Comparison of ENCODE assay signal across 16 cellular contexts in genomic region chr2:111972955-111973565, GRCh38.
DNase-seq lines count a peak whose midpoint lies in the region; ATAC-seq and TF ChIP-seq lines count a peak whose summit lies in the region.
"Had no signal": no experiment of that assay in that cellular context is flagged by ENCODE, and none has a peak within 500 bp of the region (broad histone marks: within the 10 kb centered on the region; RNA-seq: fewer than 3 reads in every experiment).

No MANE protein-coding gene starts in this region.

- no peak for ATAC-seq in WTC11
- no peak for ATAC-seq in HG02610 (IDR thresholded peaks at IDR 0.05; ENCODE audit: unreplicated experiment)
- ATAC-seq: activated CD8-positive, alpha-beta T cell treated with anti-CD3 and anti-CD28 coated beads, Interleukin-2, amount 10 ng/mL, durations not matched to agents 7 days and 5 days had no signal

- H3K4ac ChIP-seq in trophoblast cell (ENCODE audit: low read depth, low read length): no peak overlapping the region

- DNase-seq in ELR (ENCODE audit: low read depth) (peak; percentile 8), cardiac muscle cell (ENCODE audit: low read depth in 1 of 2, low spot score in 1 of 2) (peak in 1 of 2 donors; percentile 13), trophoblast cell (no peak), WTC11 (ENCODE audit: low spot score) (no peak), activated gamma-delta T cell (lab: John Stamatoyannopoulos, UW) (no peak), NCI-H774 (lab: John Stamatoyannopoulos, UW) (no peak)
- DNase-seq: activated CD8-positive, alpha-beta T cell treated with anti-CD3 and anti-CD28 coated beads, Interleukin-2, amount 10 ng/mL, durations not matched to agents 7 days and 5 days; activated naive CD8-positive, alpha-beta T cell treated with anti-CD3 and anti-CD28 coated beads, Interleukin-2, amount 10 ng/mL, durations not matched to agents 7 days and 5 days; C1 segment of cervical spinal cord; effector memory CD4-positive, alpha-beta T cell; NCI-H510A; nephron progenitor cell; SW 1271 had no signal

- no peak overlapping the region for H3K27ac Mint-ChIP-seq in WTC11
- H3K27ac Mint-ChIP-seq: activated CD8-positive, alpha-beta T cell treated with anti-CD3 and anti-CD28 coated beads, Interleukin-2, amount 10 ng/mL, durations not matched to agents 7 days and 5 days; activated naive CD8-positive, alpha-beta T cell treated with anti-CD3 and anti-CD28 coated beads, Interleukin-2, amount 10 ng/mL, durations not matched to agents 7 days and 5 days; nephron progenitor cell; stimulated activated naive CD8-positive, alpha-beta T cell treated with anti-CD3 and anti-CD28 coated beads, Interleukin-15, Interleukin-2, amounts not matched to agents 100 ng/mL and 50 ng/mL, for 24 hours had no signal

- H2AK5ac ChIP-seq in trophoblast cell (ENCODE audit: low read length): no peak overlapping the region

- POLR2A ChIA-PET in WTC11 (lab: Charles Lee): no interaction called here

- H3K27me3 Mint-ChIP-seq in WTC11 (ENCODE audit: low read depth): no peaks in the 10 kb centered on the region

- H3K79me1 ChIP-seq in trophoblast cell (ENCODE audit: low read length): no peaks in the 10 kb centered on the region

- no CpG with 5 or more reads among the region's 8 CpGs for WGBS in trophoblast cell (ENCODE audit: extremely low coverage, insufficient coverage, insufficient read length)

- H2AFZ ChIP-seq in OCI-LY3 (ENCODE audit: low read depth, low read length) (peak overlapping the region; percentile 65; the same call in 1 of the 2 replicates), trophoblast cell (ENCODE audit: insufficient read depth, low read length, poor library complexity) (no peak overlapping the region)

- no peak overlapping the region for H3K4me3 Mint-ChIP-seq in WTC11
- H3K4me3 Mint-ChIP-seq: activated CD8-positive, alpha-beta T cell treated with anti-CD3 and anti-CD28 coated beads, Interleukin-2, amount 10 ng/mL, durations not matched to agents 7 days and 5 days; activated naive CD8-positive, alpha-beta T cell treated with anti-CD3 and anti-CD28 coated beads, Interleukin-2, amount 10 ng/mL, durations not matched to agents 7 days and 5 days; nephron progenitor cell; stimulated activated naive CD8-positive, alpha-beta T cell treated with anti-CD3 and anti-CD28 coated beads, Interleukin-15, Interleukin-2, amounts not matched to agents 100 ng/mL and 50 ng/mL, for 24 hours had no signal

- peaks cover 14% of the 10 kb centered on the region for H3K9me3 Mint-ChIP-seq in WTC11

- no peaks in the 10 kb centered on the region for H3K79me2 ChIP-seq in OCI-LY3 (ENCODE audit: low read length)
- no peaks in the 10 kb centered on the region for H3K79me2 ChIP-seq in trophoblast cell (ENCODE audit: control insufficient read depth, insufficient read depth, low read length, poor library complexity)

- H4K20me1 ChIP-seq in OCI-LY3 (ENCODE audit: insufficient read depth, low read length): no peaks in the 10 kb centered on the region

- H3K4me3 ChIP-seq in OCI-LY3 (ENCODE audit: low read length) (no peak overlapping the region), cardiac muscle cell (no peak overlapping the region), trophoblast cell (ENCODE audit: low read depth, low read length) (no peak overlapping the region)

- H3K18ac ChIP-seq in trophoblast cell (ENCODE audit: low read length): no peak overlapping the region

- H4K12ac ChIP-seq in trophoblast cell (ENCODE audit: low read depth, low read length): no peak overlapping the region

- H2BK120ac ChIP-seq in trophoblast cell (ENCODE audit: insufficient read depth, low read length, poor library complexity): no peak overlapping the region

- no peak overlapping the region for H2BK5ac ChIP-seq in trophoblast cell (ENCODE audit: low read depth, low read length, poor library complexity)

- no peak overlapping the region for H4K91ac ChIP-seq in trophoblast cell (ENCODE audit: low read depth, low read length)

- no peaks in the 10 kb centered on the region for H3K27me3 ChIP-seq in OCI-LY3 (ENCODE audit: low read depth, low read length)
- H3K27me3 ChIP-seq in cardiac muscle cell: no peaks in the 10 kb centered on the region
- H3K27me3 ChIP-seq in trophoblast cell (ENCODE audit: insufficient read depth, low read length): no peaks in the 10 kb centered on the region

- H3K27ac ChIP-seq in OCI-LY3 (ENCODE audit: low read length) (no peak overlapping the region), cardiac muscle cell (peak overlapping the region; percentile 71), trophoblast cell (ENCODE audit: low read depth, low read length) (no peak overlapping the region)

- H3K14ac ChIP-seq in trophoblast cell (ENCODE audit: low read length): no peak overlapping the region

- H3K23ac ChIP-seq in trophoblast cell (ENCODE audit: low read length): no peak overlapping the region

- H3K9ac ChIP-seq in OCI-LY3 (ENCODE audit: low read length) (no peak overlapping the region), trophoblast cell (ENCODE audit: low read length) (peak overlapping the region; percentile 59)

- TF ChIP-seq CTCF in OCI-LY3 (IDR thresholded peaks at IDR 0.05; ENCODE audit: low read depth, low read length) (no peak), cardiac muscle cell (IDR thresholded peaks at IDR 0.05; ENCODE audit: low read depth, low read length) (no peak), WTC11 (IDR thresholded peaks at IDR 0.05) (no peak)

- CTCF ChIA-PET in WTC11 (lab: Charles Lee): interaction anchor here (0.5 kb wide), 1 partner anchor 74 kb away, joined by 4 read pairs; no protein-coding TSS in a partner anchor

- peaks cover 27% of the 10 kb centered on the region for H3K36me3 Mint-ChIP-seq in WTC11

- H3K9me3 ChIP-seq in OCI-LY3 (ENCODE audit: insufficient read depth, low read length) (0 out of 2 replicates have a peak, but pooled peaks cover 9% of the 10 kb centered on the region), cardiac muscle cell (ENCODE audit: low read depth) (no peaks in the 10 kb centered on the region), trophoblast cell (ENCODE audit: insufficient read depth, low read depth, low read length) (peaks cover 1% of the 10 kb centered on the region)

- H3K4me1 ChIP-seq in OCI-LY3 (ENCODE audit: low read length) (peaks cover 8% of the 10 kb centered on the region; the same call in 1 of the 2 replicates), cardiac muscle cell (ENCODE audit: low read depth) (peaks cover 13% of the 10 kb centered on the region), trophoblast cell (ENCODE audit: control insufficient read depth in 1 of 2, insufficient read depth in 2 of 2, low read length in 2 of 2) (peaks cover 0 to 5% of the 10 kb centered on the region in 2 experiments)

- H2BK12ac ChIP-seq in trophoblast cell (ENCODE audit: low read length): no peak overlapping the region

- H4K8ac ChIP-seq in trophoblast cell (ENCODE audit: low read depth, low read length): no peak overlapping the region

- no peaks in the 10 kb centered on the region for H3K36me3 ChIP-seq in OCI-LY3 (replicated peaks; ENCODE audit: low read depth, low read length)
- H3K36me3 ChIP-seq in cardiac muscle cell: no peaks in the 10 kb centered on the region
- peaks cover 0 to 7% of the 10 kb centered on the region in 2 experiments for H3K36me3 ChIP-seq in trophoblast cell (ENCODE audit: control insufficient read depth in 1 of 2, insufficient read depth in 2 of 2, low read length in 2 of 2)

- peak overlapping the region; percentile 46 for H3K4me2 ChIP-seq in OCI-LY3 (ENCODE audit: low read length)
- H3K4me2 ChIP-seq in trophoblast cell (ENCODE audit: low read length): no peak overlapping the region

- H3K4me1 Mint-ChIP-seq in WTC11: 0 out of 2 replicates have a peak, but pooled peaks cover 2% of the 10 kb centered on the region

TF ChIP-seq in WTC11, 78 proteins besides CTCF, POLR2A, EP300 and RAD21 (continues in another document):
- no peak for TF ChIP-seq USF1 (CRISPR knock-in tag; IDR thresholded peaks at IDR 0.05)
- no peak for TF ChIP-seq EMX1 (CRISPR knock-in tag; IDR thresholded peaks at IDR 0.05)
- TF ChIP-seq E2F1 (CRISPR knock-in tag; IDR thresholded peaks at IDR 0.05): no peak
- no peak for TF ChIP-seq ZSCAN18 (CRISPR knock-in tag; IDR thresholded peaks at IDR 0.05)
- TF ChIP-seq CREM (CRISPR knock-in tag; IDR thresholded peaks at IDR 0.05): no peak
